ENCODE assay signal across 31 cellular contexts in the genomic region with DNA sequence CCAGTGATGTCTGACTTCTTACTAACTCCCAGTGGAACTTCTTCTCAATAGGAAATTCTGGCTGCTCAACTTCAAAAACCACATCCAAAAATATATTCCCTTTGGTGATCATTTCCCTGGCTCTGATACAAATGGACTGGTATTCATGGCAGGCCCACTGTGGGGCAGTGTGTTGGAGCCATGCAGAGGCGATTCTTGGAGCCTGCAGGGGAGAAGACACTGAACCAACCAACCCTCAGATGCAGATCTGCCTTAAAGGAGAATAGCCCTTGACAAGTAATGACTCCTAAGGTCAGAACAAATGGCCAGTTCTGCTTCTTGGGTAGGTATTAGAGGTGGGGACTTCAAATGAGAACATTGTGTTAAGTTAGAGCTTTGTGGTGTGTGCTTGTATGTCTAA. TPM values are rescaled to one million over a fixed set of nuclear protein-coding genes. Genes with fewer than 3 reads are reported as not detected.
DNase-seq lines count a peak whose midpoint lies in the region; ATAC-seq and TF ChIP-seq lines count a peak whose summit lies in the region.
"Had no signal": no experiment of that assay in that cellular context is flagged by ENCODE, and none has a peak within 500 bp of the region (broad histone marks: within the 10 kb centered on the region; RNA-seq: fewer than 3 reads in every experiment).

No MANE protein-coding gene starts in this region.

- H3K4me2 ChIP-seq in BLaER1 treated with 17β-estradiol and CSF1 and Interleukin-3, amounts not matched to agents 10 nM and 100 nM: peak overlapping the region in 8 of 11 experiments; percentile 18 to 46 (median 26); a peak in 10 of 22 replicates

- H3K9ac ChIP-seq in BLaER1 treated with 17β-estradiol and CSF1 and Interleukin-3, amounts not matched to agents 10 nM and 100 nM: no peak overlapping the region

- H3K27me3 Mint-ChIP-seq in type B pancreatic cell: peaks cover 5% of the 10 kb centered on the region
- H3K27me3 Mint-ChIP-seq: activated naive CD4-positive, alpha-beta T cell treated with anti-CD3 and anti-CD28 coated beads, Interleukin-2, amount 50 U/mL, for 24 hours had no signal

- TF ChIP-seq CTCF in RWPE2 (IDR thresholded peaks at IDR 0.05; ENCODE audit: poor library complexity, severe bottlenecking) (no peak), foreskin keratinocyte (conservative IDR thresholded peaks at IDR 0.05) (peak; percentile 16), type B pancreatic cell (conservative IDR thresholded peaks at IDR 0.05) (no peak)

- H3K4me3 Mint-ChIP-seq in type B pancreatic cell: no peak overlapping the region
- H3K4me3 Mint-ChIP-seq: activated CD4-positive, alpha-beta T cell treated with anti-CD3 and anti-CD28 coated beads, Interleukin-2, amount 10 ng/mL, durations not matched to agents 24 days and 14 days; activated CD8-positive, alpha-beta memory T cell treated with anti-CD3 and anti-CD28 coated beads, Interleukin-2, amount 10 ng/mL, durations not matched to agents 7 days and 5 days; activated naive CD4-positive, alpha-beta T cell treated with anti-CD3 and anti-CD28 coated beads, Interleukin-2, amount 50 U/mL, for 24 hours; activated T-helper 1 cell treated with anti-CD3 and anti-CD28 coated beads, Interleukin-12 subunit alpha, Interleukin-12 subunit beta, Interleukin-2, Interleukin-4 antibody, amounts not matched to agents 30 ng/mL and 10 ng/mL and 1 ng/mL, durations not matched to agents 14 hours and 24 hours and 36 hours; CD4-positive, CD25-positive, alpha-beta regulatory T cell; central memory CD8-positive, alpha-beta T cell; stimulated activated memory B cell treated with anti-CD40 and anti-IgM and Interleukin-4, amounts not matched to agents 10 μg/mL and 1 μg/mL and 100 μg/mL, for 72 hours; T-cell had no signal

- no peak overlapping the region for H3K27ac ChIP-seq in BLaER1 treated with 17β-estradiol and CSF1 and Interleukin-3, amounts not matched to agents 10 nM and 100 nM
- H3K27ac ChIP-seq in RWPE2 (ENCODE audit: poor library complexity, severe bottlenecking): no peak overlapping the region
- no peak overlapping the region for H3K27ac ChIP-seq in foreskin keratinocyte
- H3K27ac ChIP-seq: ascending aorta, skin epidermis, suprapubic skin had no signal

- H4K20me1 ChIP-seq in BLaER1 treated with 17β-estradiol and CSF1 and Interleukin-3, amounts not matched to agents 10 nM and 100 nM: no peaks in the 10 kb centered on the region

- DNase-seq in HT1080 (ENCODE audit: low read depth): peak; percentile 15
- DNase-seq in RWPE2 (ENCODE audit: low spot score): no peak
- DNase-seq in foreskin keratinocyte: no peak
- DNase-seq in NK-92 (lab: John Stamatoyannopoulos, UW; ENCODE audit: unreplicated experiment): no peak
- DNase-seq in type B pancreatic cell (ENCODE audit: extremely low spot score, unreplicated experiment): no peak
- DNase-seq: activated CD4-positive, alpha-beta T cell treated with anti-CD3 and anti-CD28 coated beads, Interleukin-2, amount 10 ng/mL, durations not matched to agents 24 days and 14 days; activated CD8-positive, alpha-beta memory T cell treated with anti-CD3 and anti-CD28 coated beads, Interleukin-2, amount 10 ng/mL, durations not matched to agents 7 days and 5 days; CD4-positive, CD25-positive, alpha-beta regulatory T cell; GDM1; kidney; NCI-H1436; NCI-H510A treated with DMSO at 0.1 percent for 48 hours; SHP77 treated with DMSO at 0.1 percent for 48 hours; stimulated activated CD4-positive, alpha-beta T cell treated with anti-CD3 and anti-CD28 coated beads, Interleukin-1b, Interleukin-23, amount 100 ng/mL, for 48 hours; T-cell had no signal

- no peaks in the 10 kb centered on the region for H3K27me3 ChIP-seq in BLaER1 treated with 17β-estradiol and CSF1 and Interleukin-3, amounts not matched to agents 10 nM and 100 nM
- H3K27me3 ChIP-seq in RWPE2 (ENCODE audit: insufficient read depth, poor library complexity, severe bottlenecking) (no peaks in the 10 kb centered on the region), foreskin keratinocyte (peaks cover 4% of the 10 kb centered on the region)
- H3K27me3 ChIP-seq: ascending aorta, suprapubic skin had no signal

- no peaks in the 10 kb centered on the region for H3K9me3 Mint-ChIP-seq in type B pancreatic cell
- H3K9me3 Mint-ChIP-seq: activated CD4-positive, alpha-beta T cell treated with anti-CD3 and anti-CD28 coated beads, Interleukin-2, amount 10 ng/mL, durations not matched to agents 24 days and 14 days; activated naive CD4-positive, alpha-beta T cell treated with anti-CD3 and anti-CD28 coated beads, Interleukin-2, amount 50 U/mL, for 24 hours; activated T-helper 1 cell treated with anti-CD3 and anti-CD28 coated beads, Interleukin-12 subunit alpha, Interleukin-12 subunit beta, Interleukin-2, Interleukin-4 antibody, amounts not matched to agents 30 ng/mL and 10 ng/mL and 1 ng/mL, durations not matched to agents 14 hours and 24 hours and 36 hours; CD4-positive, CD25-positive, alpha-beta regulatory T cell; central memory CD8-positive, alpha-beta T cell; stimulated activated memory B cell treated with anti-CD40 and anti-IgM and Interleukin-4, amounts not matched to agents 10 μg/mL and 1 μg/mL and 100 μg/mL, for 72 hours; T-cell had no signal

- H3K4me1 ChIP-seq in BLaER1 treated with 17β-estradiol and CSF1 and Interleukin-3, amounts not matched to agents 10 nM and 100 nM: peaks cover 8 to 49% (median 30%) of the 10 kb centered on the region in 10 experiments
- no peaks in the 10 kb centered on the region for H3K4me1 ChIP-seq in RWPE2 (ENCODE audit: insufficient read depth, poor library complexity, severe bottlenecking)
- H3K4me1 ChIP-seq in foreskin keratinocyte: no peaks in the 10 kb centered on the region
- H3K4me1 ChIP-seq: ascending aorta, suprapubic skin had no signal

- peak; percentile 44; the same call in 2 of the 3 replicates for ATAC-seq in RWPE2 (ENCODE audit: low read depth)
- ATAC-seq in foreskin keratinocyte: peak; percentile 50
- ATAC-seq in GM21737 (IDR thresholded peaks at IDR 0.05; ENCODE audit: unreplicated experiment): no peak
- ATAC-seq in HG03521 (IDR thresholded peaks at IDR 0.05; ENCODE audit: unreplicated experiment): no peak
- ATAC-seq: activated CD8-positive, alpha-beta memory T cell treated with anti-CD3 and anti-CD28 coated beads, Interleukin-2, amount 10 ng/mL, durations not matched to agents 7 days and 5 days; stimulated activated memory B cell treated with anti-CD40 and anti-IgM and Interleukin-4, amounts not matched to agents 10 μg/mL and 1 μg/mL and 100 μg/mL, for 72 hours; T-cell had no signal

- H3K27ac Mint-ChIP-seq in type B pancreatic cell: no peak overlapping the region
- H3K27ac Mint-ChIP-seq: activated CD4-positive, alpha-beta T cell treated with anti-CD3 and anti-CD28 coated beads, Interleukin-2, amount 10 ng/mL, durations not matched to agents 24 days and 14 days; activated CD8-positive, alpha-beta memory T cell treated with anti-CD3 and anti-CD28 coated beads, Interleukin-2, amount 10 ng/mL, durations not matched to agents 7 days and 5 days; activated naive CD4-positive, alpha-beta T cell treated with anti-CD3 and anti-CD28 coated beads, Interleukin-2, amount 50 U/mL, for 24 hours; activated T-helper 1 cell treated with anti-CD3 and anti-CD28 coated beads, Interleukin-12 subunit alpha, Interleukin-12 subunit beta, Interleukin-2, Interleukin-4 antibody, amounts not matched to agents 30 ng/mL and 10 ng/mL and 1 ng/mL, durations not matched to agents 14 hours and 24 hours and 36 hours; CD4-positive, CD25-positive, alpha-beta regulatory T cell; stimulated activated memory B cell treated with anti-CD40 and anti-IgM and Interleukin-4, amounts not matched to agents 10 μg/mL and 1 μg/mL and 100 μg/mL, for 72 hours; T-cell had no signal

- H3K36me3 Mint-ChIP-seq in type B pancreatic cell: no peaks in the 10 kb centered on the region
- H3K36me3 Mint-ChIP-seq: activated CD8-positive, alpha-beta memory T cell treated with anti-CD3 and anti-CD28 coated beads, Interleukin-2, amount 10 ng/mL, durations not matched to agents 7 days and 5 days; activated naive CD4-positive, alpha-beta T cell treated with anti-CD3 and anti-CD28 coated beads, Interleukin-2, amount 50 U/mL, for 24 hours; CD4-positive, CD25-positive, alpha-beta regulatory T cell; stimulated activated memory B cell treated with anti-CD40 and anti-IgM and Interleukin-4, amounts not matched to agents 10 μg/mL and 1 μg/mL and 100 μg/mL, for 72 hours; T-cell had no signal

- H3K36me3 ChIP-seq in BLaER1 treated with 17β-estradiol and CSF1 and Interleukin-3, amounts not matched to agents 10 nM and 100 nM: no peaks in the 10 kb centered on the region
- H3K36me3 ChIP-seq in RWPE2 (ENCODE audit: low read depth): no peaks in the 10 kb centered on the region
- H3K36me3 ChIP-seq: ascending aorta, suprapubic skin had no signal

- H3K4me1 Mint-ChIP-seq in type B pancreatic cell (ENCODE audit: unreplicated experiment): peaks cover 3% of the 10 kb centered on the region
- H3K4me1 Mint-ChIP-seq: activated CD4-positive, alpha-beta T cell treated with anti-CD3 and anti-CD28 coated beads, Interleukin-2, amount 10 ng/mL, durations not matched to agents 24 days and 14 days; activated CD8-positive, alpha-beta memory T cell treated with anti-CD3 and anti-CD28 coated beads, Interleukin-2, amount 10 ng/mL, durations not matched to agents 7 days and 5 days; activated naive CD4-positive, alpha-beta T cell treated with anti-CD3 and anti-CD28 coated beads, Interleukin-2, amount 50 U/mL, for 24 hours; CD4-positive, CD25-positive, alpha-beta regulatory T cell; central memory CD8-positive, alpha-beta T cell; stimulated activated memory B cell treated with anti-CD40 and anti-IgM and Interleukin-4, amounts not matched to agents 10 μg/mL and 1 μg/mL and 100 μg/mL, for 72 hours; T-cell had no signal

- H3K4me3 ChIP-seq in BLaER1 treated with 17β-estradiol and CSF1 and Interleukin-3, amounts not matched to agents 10 nM and 100 nM: no peak overlapping the region
- no peak overlapping the region for H3K4me3 ChIP-seq in RWPE2 (ENCODE audit: severe bottlenecking)
- H3K4me3 ChIP-seq: ascending aorta, lung, skin epidermis, suprapubic skin had no signal

- H3K9me3 ChIP-seq in BLaER1 treated with 17β-estradiol and CSF1 and Interleukin-3, amounts not matched to agents 10 nM and 100 nM (replicated peaks in 1 of 11): no peaks in the 10 kb centered on the region
- no peaks in the 10 kb centered on the region for H3K9me3 ChIP-seq in RWPE2 (ENCODE audit: severe bottlenecking)
- H3K9me3 ChIP-seq: ascending aorta, suprapubic skin had no signal

RNA-seq across cellular contexts. Expression of gene OR4D9, which starts 12.2 kb away (rescaled TPM):
- total RNA-seq in HT1080 (2014; rRNA removed; shearing (Covaris generic)): not detected in 2 replicates
- polyA plus RNA-seq in HT1080 (2015; cell fraction: cytosol; rRNA removed): not detected in 2 replicates
- polyA plus RNA-seq in HT1080 (2015; cell fraction: nucleus; rRNA removed): not detected in 2 replicates
- total RNA-seq in foreskin keratinocyte (not detected in 2 replicates), type B pancreatic cell (ENCODE audit: low replicate concordance) (not detected in 2 replicates)
- polyA plus RNA-seq in foreskin keratinocyte: not detected in 2 replicates
- total RNA-seq: activated CD4-positive, alpha-beta T cell treated with anti-CD3 and anti-CD28 coated beads, Interleukin-2, amount 10 ng/mL, durations not matched to agents 24 days and 14 days; activated CD8-positive, alpha-beta memory T cell treated with anti-CD3 and anti-CD28 coated beads, Interleukin-2, amount 10 ng/mL, durations not matched to agents 7 days and 5 days; activated T-helper 1 cell treated with anti-CD3 and anti-CD28 coated beads, Interleukin-12 subunit alpha, Interleukin-12 subunit beta, Interleukin-2, Interleukin-4 antibody, amounts not matched to agents 30 ng/mL and 10 ng/mL and 1 ng/mL, durations not matched to agents 14 hours and 24 hours and 36 hours; ascending aorta; CD4-positive, CD25-positive, alpha-beta regulatory T cell; frontal cortex; kidney; lung; MCF 10A; pulmonary artery endothelial cell; suprapubic skin; T-cell had no signal
- polyA plus RNA-seq: AG04450; CD4-positive, CD25-positive, alpha-beta regulatory T cell; esophagus; lung had no signal

RNA-seq across cellular contexts. Expression of gene OR4D11, which starts 20.2 kb away (rescaled TPM):
- total RNA-seq in HT1080 (2014; rRNA removed; shearing (Covaris generic)): not detected in 2 replicates
- not detected in 2 replicates for polyA plus RNA-seq in HT1080 (2015; cell fraction: cytosol; rRNA removed)
- not detected in 2 replicates for polyA plus RNA-seq in HT1080 (2015; cell fraction: nucleus; rRNA removed)
- total RNA-seq in foreskin keratinocyte (not detected in 2 replicates), type B pancreatic cell (ENCODE audit: low replicate concordance) (not detected in 2 replicates)
- polyA plus RNA-seq in foreskin keratinocyte: not detected in 2 replicates
- total RNA-seq: activated CD4-positive, alpha-beta T cell treated with anti-CD3 and anti-CD28 coated beads, Interleukin-2, amount 10 ng/mL, durations not matched to agents 24 days and 14 days; activated CD8-positive, alpha-beta memory T cell treated with anti-CD3 and anti-CD28 coated beads, Interleukin-2, amount 10 ng/mL, durations not matched to agents 7 days and 5 days; activated T-helper 1 cell treated with anti-CD3 and anti-CD28 coated beads, Interleukin-12 subunit alpha, Interleukin-12 subunit beta, Interleukin-2, Interleukin-4 antibody, amounts not matched to agents 30 ng/mL and 10 ng/mL and 1 ng/mL, durations not matched to agents 14 hours and 24 hours and 36 hours; ascending aorta; CD4-positive, CD25-positive, alpha-beta regulatory T cell; frontal cortex; kidney; lung; MCF 10A; pulmonary artery endothelial cell; suprapubic skin; T-cell had no signal
- polyA plus RNA-seq: AG04450; CD4-positive, CD25-positive, alpha-beta regulatory T cell; esophagus; lung had no signal

RNA-seq across cellular contexts. Expression of gene OR4D10, which starts 50.4 kb away (rescaled TPM):
- total RNA-seq in HT1080 (2014; rRNA removed; shearing (Covaris generic)): not detected in 2 replicates
- polyA plus RNA-seq in HT1080 (2015; cell fraction: cytosol; rRNA removed): not detected in 2 replicates
- not detected in 2 replicates for polyA plus RNA-seq in HT1080 (2015; cell fraction: nucleus; rRNA removed)
- total RNA-seq in foreskin keratinocyte (not detected in 2 replicates), type B pancreatic cell (ENCODE audit: low replicate concordance) (not detected in 2 replicates)
- not detected in 2 replicates for polyA plus RNA-seq in foreskin keratinocyte
- total RNA-seq: activated CD4-positive, alpha-beta T cell treated with anti-CD3 and anti-CD28 coated beads, Interleukin-2, amount 10 ng/mL, durations not matched to agents 24 days and 14 days; activated CD8-positive, alpha-beta memory T cell treated with anti-CD3 and anti-CD28 coated beads, Interleukin-2, amount 10 ng/mL, durations not matched to agents 7 days and 5 days; activated T-helper 1 cell treated with anti-CD3 and anti-CD28 coated beads, Interleukin-12 subunit alpha, Interleukin-12 subunit beta, Interleukin-2, Interleukin-4 antibody, amounts not matched to agents 30 ng/mL and 10 ng/mL and 1 ng/mL, durations not matched to agents 14 hours and 24 hours and 36 hours; ascending aorta; CD4-positive, CD25-positive, alpha-beta regulatory T cell; frontal cortex; kidney; lung; MCF 10A; pulmonary artery endothelial cell; suprapubic skin; T-cell had no signal
- polyA plus RNA-seq: AG04450; CD4-positive, CD25-positive, alpha-beta regulatory T cell; esophagus; lung had no signal

Comparison
In these comparisons a context has a peak if more than half of its experiments do, and no peak if none do; other contexts are left out.
1. ATAC-seq: peak in RWPE2 (single experiment) and foreskin keratinocyte (single experiment); none in GM21737 (single experiment) and HG03521 (single experiment).